Comparison of ENCODE assay signal across 24 cellular contexts in genomic region chr5:119706049-119706448, GRCh38.
"Had no signal": no experiment of that assay in that cellular context is flagged by ENCODE, and none has a peak within 500 bp of the region (broad histone marks: within the 10 kb centered on the region; RNA-seq: fewer than 3 reads in every experiment).

No MANE protein-coding gene starts in this region.

- H3K9me3 Mint-ChIP-seq: type B pancreatic cell had no signal

- ATAC-seq: natural killer cell; psoas muscle; right lobe of liver; stimulated activated naive B cell treated with anti-CD40 and anti-IgM and Interleukin-4, amounts not matched to agents 10 μg/mL and 1 μg/mL and 100 μg/mL, for 72 hours had no signal

- H3K27ac Mint-ChIP-seq: immature natural killer cell; natural killer cell; neural progenitor cell; stimulated activated naive B cell treated with anti-CD40 and anti-IgM and Interleukin-4, amounts not matched to agents 10 μg/mL and 1 μg/mL and 100 μg/mL, for 72 hours; stimulated activated naive CD8-positive, alpha-beta T cell treated with anti-CD3 and anti-CD28 coated beads, Interleukin-15, Interleukin-2, amounts not matched to agents 100 ng/mL and 50 ng/mL, for 24 hours; type B pancreatic cell had no signal

- H3K27me3 Mint-ChIP-seq: stimulated activated naive CD8-positive, alpha-beta T cell treated with anti-CD3 and anti-CD28 coated beads, Interleukin-15, Interleukin-2, amounts not matched to agents 100 ng/mL and 50 ng/mL, for 24 hours; type B pancreatic cell had no signal

- H3K4me3 ChIP-seq: left ventricle myocardium inferior, lung, neural progenitor cell, psoas muscle, right lobe of liver, smooth muscle cell, suprapubic skin, thoracic aorta, tibial artery, uterus had no signal

- H3K4me2 ChIP-seq: neural progenitor cell, smooth muscle cell had no signal

- H3K36me3 ChIP-seq: left ventricle myocardium inferior, neural progenitor cell, neutrophil, right lobe of liver, suprapubic skin, thoracic aorta, tibial artery, uterus had no signal

- H2AFZ ChIP-seq: neural progenitor cell, parathyroid adenoma had no signal

- H3K4me1 ChIP-seq: left ventricle myocardium inferior, neural progenitor cell, parathyroid adenoma, psoas muscle, right lobe of liver, suprapubic skin, tibial artery, uterus had no signal

- DNase-seq: hypothalamus; immature natural killer cell; kidney; left ventricle myocardium inferior; naive B cell; natural killer cell; nephron progenitor cell; occipital lobe; right lobe of liver; stimulated activated CD4-positive, alpha-beta T cell treated with anti-CD3 and anti-CD28 coated beads, Interleukin-1b, Interleukin-23, amount 100 ng/mL, for 48 hours; stimulated activated CD4-positive, alpha-beta T cell treated with anti-CD3 and anti-CD28 coated beads, Interleukin-2, amount 100 ng/mL, for 48 hours; stimulated activated naive B cell treated with anti-CD40 and anti-IgM and Interleukin-4, amounts not matched to agents 10 μg/mL and 1 μg/mL and 100 μg/mL, for 72 hours; tibial artery; uterus had no signal

- H3K9me3 ChIP-seq: neutrophil, psoas muscle, right lobe of liver, suprapubic skin, tibial artery, uterus had no signal

- H3K4me1 Mint-ChIP-seq: immature natural killer cell, naive B cell, natural killer cell, neural progenitor cell had no signal

- H3K4me3 Mint-ChIP-seq: immature natural killer cell; naive B cell; natural killer cell; nephron progenitor cell; neural progenitor cell; stimulated activated naive B cell treated with anti-CD40 and anti-IgM and Interleukin-4, amounts not matched to agents 10 μg/mL and 1 μg/mL and 100 μg/mL, for 72 hours; stimulated activated naive CD8-positive, alpha-beta T cell treated with anti-CD3 and anti-CD28 coated beads, Interleukin-15, Interleukin-2, amounts not matched to agents 100 ng/mL and 50 ng/mL, for 24 hours; type B pancreatic cell had no signal

- H3K27me3 ChIP-seq: neural progenitor cell, neutrophil, right lobe of liver, suprapubic skin, tibial artery, uterus had no signal

- H3K27ac ChIP-seq: left ventricle myocardium inferior, neural progenitor cell, neutrophil, parathyroid adenoma, psoas muscle, right lobe of liver, suprapubic skin, thoracic aorta, tibial artery, uterus had no signal

- H3K9ac ChIP-seq: neural progenitor cell, parathyroid adenoma had no signal

- H3K79me2 ChIP-seq: parathyroid adenoma had no signal

- H3K36me3 Mint-ChIP-seq: immature natural killer cell; naive B cell; natural killer cell; neural progenitor cell; stimulated activated naive B cell treated with anti-CD40 and anti-IgM and Interleukin-4, amounts not matched to agents 10 μg/mL and 1 μg/mL and 100 μg/mL, for 72 hours; type B pancreatic cell had no signal
